Comparison of ENCODE assay signal across 1 cellular context in genomic region chr15:25799906-25800700, GRCh38.
TF ChIP-seq lines count a peak whose summit lies in the region.

No MANE protein-coding gene starts in this region.

TF ChIP-seq in WTC11, 78 proteins besides CTCF, POLR2A, EP300 and RAD21 (continued from another document):
- TF ChIP-seq, protein P1, sequence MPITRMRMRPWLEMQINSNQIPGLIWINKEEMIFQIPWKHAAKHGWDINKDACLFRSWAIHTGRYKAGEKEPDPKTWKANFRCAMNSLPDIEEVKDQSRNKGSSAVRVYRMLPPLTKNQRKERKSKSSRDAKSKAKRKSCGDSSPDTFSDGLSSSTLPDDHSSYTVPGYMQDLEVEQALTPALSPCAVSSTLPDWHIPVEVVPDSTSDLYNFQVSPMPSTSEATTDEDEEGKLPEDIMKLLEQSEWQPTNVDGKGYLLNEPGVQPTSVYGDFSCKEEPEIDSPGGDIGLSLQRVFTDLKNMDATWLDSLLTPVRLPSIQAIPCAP (CRISPR knock-in tag; IDR thresholded peaks at IDR 0.05) = no peak
- no peak for TF ChIP-seq USF1 (CRISPR knock-in tag; IDR thresholded peaks at IDR 0.05)
- TF ChIP-seq AR (CRISPR knock-in tag; IDR thresholded peaks at IDR 0.05) = no peak
- no peak for TF ChIP-seq NR1H2 (CRISPR knock-in tag; IDR thresholded peaks at IDR 0.05)
- no peak for TF ChIP-seq ZBTB21 (CRISPR knock-in tag; IDR thresholded peaks at IDR 0.05; ENCODE audit: borderline replicate concordance)
TF ChIP-seq in WTC11: peak in this region for 0.
